ENCODE assay signal across 19 cellular contexts in the genomic region with DNA sequence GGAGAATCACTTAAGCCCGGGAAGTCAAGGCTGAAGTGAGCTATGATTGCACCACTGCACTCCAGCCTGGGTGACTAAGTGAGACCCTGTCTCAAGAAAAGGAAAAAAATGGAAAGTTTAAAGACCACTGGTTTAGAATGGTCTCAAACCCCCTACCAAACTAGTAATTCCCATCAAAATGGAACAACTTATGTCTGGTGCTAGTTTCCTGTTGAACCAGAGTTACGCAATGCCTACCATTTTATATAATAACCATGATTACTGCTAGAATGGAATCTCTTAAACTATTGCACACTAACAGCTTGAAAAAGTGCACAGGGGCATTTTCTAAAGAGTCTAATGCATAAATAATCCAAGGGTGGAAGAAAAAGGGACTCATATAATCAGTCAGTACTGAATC. TPM values are rescaled to one million over a fixed set of nuclear protein-coding genes. Genes with fewer than 3 reads are reported as not detected.
DNase-seq lines count a peak whose midpoint lies in the region; ATAC-seq and TF ChIP-seq lines count a peak whose summit lies in the region.
"Had no signal": no experiment of that assay in that cellular context is flagged by ENCODE, and none has a peak within 500 bp of the region (broad histone marks: within the 10 kb centered on the region; RNA-seq: fewer than 3 reads in every experiment).

No MANE protein-coding gene starts in this region.

- DNase-seq in EH (ENCODE audit: low read depth) (peak; percentile 15), NB4 (ENCODE audit: low read depth) (peak; percentile 31), iris pigment epithelial cell (ENCODE audit: low read depth) (peak; percentile 44), NCI-H524 (lab: John Stamatoyannopoulos, UW) (no peak), NCI-H187 treated with DMSO at 0.1 percent for 48 hours (lab: John Stamatoyannopoulos, UW) (no peak), OCI-LY7 (ENCODE audit: low spot score) (no peak)
- DNase-seq: CD4-positive, alpha-beta T cell; DMS79 treated with DMSO at 0.1 percent for 48 hours; NCI-H1417 treated with DMSO at 0.1 percent for 48 hours; NCI-H2029; NCI-H2171; NCI-H774; PC-9; SJCRH30; SW 1271 had no signal

- no peak overlapping the region for H3K4me3 Mint-ChIP-seq in dendritic cell treated with granulocyte-macrophage colony-stimulating factor and Interleukin-4, amounts not matched to agents 40 ng/mL and 50 ng/mL, for 4 days
- H3K4me3 Mint-ChIP-seq: B cell; CD4-positive, alpha-beta T cell had no signal

- H3K9me3 Mint-ChIP-seq in dendritic cell treated with granulocyte-macrophage colony-stimulating factor and Interleukin-4, amounts not matched to agents 40 ng/mL and 50 ng/mL, for 4 days: no peaks in the 10 kb centered on the region

- no peaks in the 10 kb centered on the region for H3K36me3 ChIP-seq in OCI-LY7 (ENCODE audit: insufficient read depth, low read length)
- H3K36me3 ChIP-seq: SJCRH30 had no signal

- intact Hi-C loops in dendritic cell treated with granulocyte-macrophage colony-stimulating factor and Interleukin-4, amounts not matched to agents 40 ng/mL and 50 ng/mL, for 4 days (cut with micrococcal nuclease): no loop called here
- intact Hi-C loops in OCI-LY7 (cut with micrococcal nuclease; ENCODE audit: unreplicated experiment): loop anchor here (10.0 kb wide), 1 partner anchor 56 kb away; no protein-coding TSS in a partner anchor

- TF ChIP-seq CTCF in NB4 (IDR thresholded peaks at IDR 0.05; ENCODE audit: low read depth, low read length) (no peak), OCI-LY7 (conservative IDR thresholded peaks at IDR 0.05; ENCODE audit: low read length) (no peak)

- H3K9me3 ChIP-seq in OCI-LY7 (ENCODE audit: low read length): no peaks in the 10 kb centered on the region
- H3K9me3 ChIP-seq: SJCRH30 had no signal

- H3K27me3 Mint-ChIP-seq in dendritic cell treated with granulocyte-macrophage colony-stimulating factor and Interleukin-4, amounts not matched to agents 40 ng/mL and 50 ng/mL, for 4 days: no peaks in the 10 kb centered on the region
- H3K27me3 Mint-ChIP-seq: B cell; CD4-positive, alpha-beta T cell had no signal

- no peaks in the 10 kb centered on the region for H4K20me1 ChIP-seq in OCI-LY7 (ENCODE audit: insufficient read depth, low read length)

- CTCF ChIA-PET in OCI-LY7 (lab: Charles Lee; ENCODE audit: unreplicated experiment): no interaction called here

- H3K27ac ChIP-seq in OCI-LY7 (ENCODE audit: low read depth, low read length, poor library complexity, severe bottlenecking): no peak overlapping the region
- H3K27ac ChIP-seq: PC-9, SJCRH30 had no signal

- no peak overlapping the region for H3K4me2 ChIP-seq in OCI-LY7 (ENCODE audit: low read length)
- H3K4me2 ChIP-seq: PC-9 had no signal

- H2AFZ ChIP-seq in OCI-LY7 (ENCODE audit: low read length): no peak overlapping the region
- H2AFZ ChIP-seq: PC-9 had no signal

- BruUV-seq in OCI-LY7 (replicated peaks; lab: Mats Ljungman, UMichigan): no TSS peak

- H3K4me1 ChIP-seq in OCI-LY7 (ENCODE audit: insufficient read depth, low read length, poor library complexity, severe bottlenecking): no peaks in the 10 kb centered on the region
- H3K4me1 ChIP-seq: SJCRH30 had no signal

- H3K9me2 ChIP-seq in OCI-LY7 (ENCODE audit: insufficient read depth, low read length): no peaks in the 10 kb centered on the region

- no peak for TF ChIP-seq POLR2A in NB4 (IDR thresholded peaks at IDR 0.05; ENCODE audit: extremely low read depth, insufficient read length)

- H3K4me1 Mint-ChIP-seq in dendritic cell treated with granulocyte-macrophage colony-stimulating factor and Interleukin-4, amounts not matched to agents 40 ng/mL and 50 ng/mL, for 4 days (ENCODE audit: low read depth): peaks cover 40% of the 10 kb centered on the region
- H3K4me1 Mint-ChIP-seq: B cell had no signal

- H3K4me3 ChIP-seq in NB4 (ENCODE audit: low read depth, low read length) (peak overlapping the region; percentile 49), OCI-LY7 (ENCODE audit: low read depth, low read length, poor library complexity, severe bottlenecking) (no peak overlapping the region)
- H3K4me3 ChIP-seq: PC-9, SJCRH30 had no signal

- H3K27ac Mint-ChIP-seq in dendritic cell treated with granulocyte-macrophage colony-stimulating factor and Interleukin-4, amounts not matched to agents 40 ng/mL and 50 ng/mL, for 4 days: peak overlapping the region; percentile 68
- H3K27ac Mint-ChIP-seq: B cell; CD4-positive, alpha-beta T cell had no signal

- no peak for ATAC-seq in HG02759 (IDR thresholded peaks at IDR 0.05; ENCODE audit: unreplicated experiment)
- ATAC-seq: HCT116 had no signal

- POLR2A ChIA-PET in OCI-LY7 (lab: Charles Lee): no interaction called here

- no peaks in the 10 kb centered on the region for H3K79me2 ChIP-seq in OCI-LY7 (ENCODE audit: insufficient read depth, low read depth, low read length)

- H3K36me3 Mint-ChIP-seq in dendritic cell treated with granulocyte-macrophage colony-stimulating factor and Interleukin-4, amounts not matched to agents 40 ng/mL and 50 ng/mL, for 4 days (ENCODE audit: low read depth): peaks cover 31% of the 10 kb centered on the region

RNA-seq across cellular contexts. Expression of a gene that starts 43.6 kb away (rescaled TPM):
- total RNA-seq in OCI-LY7 (2014; rRNA removed; shearing (Covaris generic)): 0.33 and 0.47 TPM in 2 replicates
- 0.32 and 0.35 TPM in 2 replicates for total RNA-seq in OCI-LY7 (2022)

Comparison
In these comparisons a context has a peak if more than half of its experiments do, and no peak if none do; other contexts are left out.
1. DNase-seq: peak in EH (single experiment), NB4 (single experiment) and iris pigment epithelial cell (single experiment); none in NCI-H524 (0 of 2), NCI-H187 treated with DMSO at 0.1 percent for 48 hours (single experiment) and OCI-LY7 (single experiment).